8 cellular contexts compared by ENCODE assay signal in genomic region chr5:171336486-171337206, GRCh38. TPM values are rescaled to one million over a fixed set of nuclear protein-coding genes. Genes with fewer than 3 reads are reported as not detected.
A peak's percentile ranks its signal among the peaks of the same experiment; 100 is the strongest.
DNase-seq lines count a peak whose midpoint lies in the region; ATAC-seq, FAIRE-seq and TF ChIP-seq lines count a peak whose summit lies in the region.

No MANE protein-coding gene starts in this region.

- H3F3A ChIP-seq in GM23338 (replicated peaks; ENCODE audit: low read depth) = no peaks in the 10 kb centered on the region

- H3K4me1 Mint-ChIP-seq in GM23338 = peaks cover 13% of the 10 kb centered on the region

- ATAC-seq in GM23338 = peak; percentile 96
- peak; percentile 91 for ATAC-seq in left lung
- peak; percentile 23 for ATAC-seq in stimulated activated naive CD8-positive, alpha-beta T cell treated with anti-CD3 and anti-CD28 coated beads, Interleukin-15, Interleukin-2, amounts not matched to agents 100 U/mL and 50 U/mL, for 24 hours
- ATAC-seq in HG02678 (IDR thresholded peaks at IDR 0.05; ENCODE audit: unreplicated experiment) = no peak

- peak; percentile 67 for DNase-seq in GM23338 (ENCODE audit: low spot score)
- peak; percentile 13 for DNase-seq in NOMO-1 treated with dmso at 0.1 percent for 144 hours (lab: John Stamatoyannopoulos, UW; ENCODE audit: unreplicated experiment)
- no peak for DNase-seq in coronary artery (ENCODE audit: low spot score)
- DNase-seq in left lung = peak in 1 of 2 donors; percentile 47
- DNase-seq in stimulated activated naive CD8-positive, alpha-beta T cell treated with anti-CD3 and anti-CD28 coated beads, Interleukin-15, Interleukin-2, amounts not matched to agents 100 U/mL and 50 U/mL, for 24 hours = peak; percentile 33
- no peak for DNase-seq in H54 (ENCODE audit: insufficient read length, low spot score)

- FAIRE-seq in H54 (lab: Jason Lieb, UNC) = no peak

- no peaks in the 10 kb centered on the region for H3K9me2 ChIP-seq in GM23338 (ENCODE audit: insufficient read depth)

- no peak overlapping the region for H3K27ac Mint-ChIP-seq in GM23338

- peak overlapping the region; percentile 63 for H3K4me2 ChIP-seq in GM23338

- no peaks in the 10 kb centered on the region for H4K20me1 ChIP-seq in GM23338 (replicated peaks; ENCODE audit: insufficient read depth)

- peak; percentile 93 for TF ChIP-seq CTCF in C4-2B (conservative IDR thresholded peaks at IDR 0.05)
- TF ChIP-seq CTCF in GM23338 (conservative IDR thresholded peaks at IDR 0.05; ENCODE audit: low read depth in 2 of 2) = peak; percentile 47 to 71
- no peak for TF ChIP-seq CTCF in coronary artery (IDR thresholded peaks at IDR 0.05)
- peak; percentile 18 to 54 for TF ChIP-seq CTCF in left lung (IDR thresholded peaks at IDR 0.05)

- peak overlapping the region; percentile 64 for H3K4me3 Mint-ChIP-seq in GM23338

- H2AFZ ChIP-seq in GM23338 = peak overlapping the region; percentile 76

- peaks cover 26% of the 10 kb centered on the region for H3K27me3 Mint-ChIP-seq in GM23338 (ENCODE audit: insufficient read depth, low read depth, poor library complexity)

- H3K36me3 Mint-ChIP-seq in GM23338 (ENCODE audit: low read depth) = no peaks in the 10 kb centered on the region

- no peaks in the 10 kb centered on the region for H3K9me3 Mint-ChIP-seq in GM23338

- no peak for TF ChIP-seq POLR2A in H54 (IDR thresholded peaks at IDR 0.05; ENCODE audit: low read depth, low read length)

- H3K36me3 ChIP-seq in GM23338 (ENCODE audit: insufficient read depth) (no peaks in the 10 kb centered on the region), left lung (no peaks in the 10 kb centered on the region)

- H3K4me1 ChIP-seq in GM23338 (ENCODE audit: insufficient read depth) = peaks cover 10% of the 10 kb centered on the region
- H3K4me1 ChIP-seq in left lung = peaks cover 0 to 7% of the 10 kb centered on the region in 2 donors

- H3K4me3 ChIP-seq in GM23338 = peak overlapping the region; percentile 38
- H3K4me3 ChIP-seq in coronary artery = peak overlapping the region; percentile 64
- peak overlapping the region; percentile 10 to 20 for H3K4me3 ChIP-seq in left lung

- no peaks in the 10 kb centered on the region for H3K79me2 ChIP-seq in GM23338 (replicated peaks; ENCODE audit: insufficient read depth)

- H3K9me3 ChIP-seq in left lung = no peaks in the 10 kb centered on the region

- peak overlapping the region; percentile 56 for H3K27ac ChIP-seq in C4-2B
- H3K27ac ChIP-seq in GM23338 (ENCODE audit: low read depth) = no peak overlapping the region
- no peak overlapping the region for H3K27ac ChIP-seq in coronary artery
- H3K27ac ChIP-seq in left lung = no peak overlapping the region

- intact Hi-C loops in left lung (cut with DNase I) = loop anchor here in 1 of 2 donors (10.0 kb wide), 1 partner anchor 132 kb away; no protein-coding TSS in a partner anchor

- H3K27me3 ChIP-seq in GM23338 (ENCODE audit: insufficient read depth) (peaks cover 38% of the 10 kb centered on the region), left lung (peaks cover 17 to 96% of the 10 kb centered on the region in 2 donors)

TF ChIP-seq in GM23338, 12 proteins besides CTCF, POLR2A, EP300 and RAD21 (continues in another document):
- no peak for TF ChIP-seq ZNF114 (CRISPR knock-in tag; IDR thresholded peaks at IDR 0.05)
- no peak for TF ChIP-seq ETS1 (IDR thresholded peaks at IDR 0.05)
- TF ChIP-seq JUNB (IDR thresholded peaks at IDR 0.05; ENCODE audit: unreplicated experiment) = no peak
- no peak for TF ChIP-seq EZH2phosphoT487 (IDR thresholded peaks at IDR 0.05; ENCODE audit: unreplicated experiment)
- TF ChIP-seq REST (IDR thresholded peaks at IDR 0.05; ENCODE audit: unreplicated experiment) = no peak
- no peak for TF ChIP-seq ZNF331 (CRISPR knock-in tag; IDR thresholded peaks at IDR 0.05; ENCODE audit: low read depth)

RNA-seq across cellular contexts. Expression of gene TLX3, which starts 27.6 kb away (rescaled TPM):
- total RNA-seq in GM23338 (2014; rRNA removed; shearing (Covaris generic)) = 0.83 TPM in 1 of 2 replicates, not detected in the other
- polyA plus RNA-seq in GM23338 (2016; fragmentation: Nextera tagmentation; extraction: Ambion mirVana) = not detected in 2 replicates
- not detected for total RNA-seq in left lung

RNA-seq across cellular contexts. Expression of gene NPM1, which starts 51.0 kb away (rescaled TPM):
- 2,727 and 5,242 TPM in 2 replicates for total RNA-seq in GM23338 (2014; rRNA removed; shearing (Covaris generic))
- 3,739 and 3,980 TPM in 2 replicates for polyA plus RNA-seq in GM23338 (2016; fragmentation: Nextera tagmentation; extraction: Ambion mirVana)
- total RNA-seq in left lung = 100 to 1,000 TPM; 580 to 727 TPM

Comparison
In these comparisons a context has a peak if more than half of its experiments do, and no peak if none do; other contexts are left out.
1. DNase-seq: peak in GM23338 (single experiment), NOMO-1 treated with dmso at 0.1 percent for 144 hours (single experiment) and stimulated activated naive CD8-positive, alpha-beta T cell treated with anti-CD3 and anti-CD28 coated beads, Interleukin-15, Interleukin-2, amounts not matched to agents 100 U/mL and 50 U/mL, for 24 hours (single experiment); none in coronary artery (single experiment) and H54 (single experiment).
2. Peak in every context shown above with its lines, with median percentiles within 50 percentile points of each other: H3K4me3 ChIP-seq.